9 cellular contexts compared by ENCODE assay signal in genomic region chr10:14010083-14010551, GRCh38.
DNase-seq lines count a peak whose midpoint lies in the region; ATAC-seq and TF ChIP-seq lines count a peak whose summit lies in the region.
"Had no signal": no experiment of that assay in that cellular context is flagged by ENCODE, and none has a peak within 500 bp of the region (broad histone marks: within the 10 kb centered on the region; RNA-seq: fewer than 3 reads in every experiment).

No MANE protein-coding gene starts in this region.

- H4K20me1 ChIP-seq in fibroblast of lung (ENCODE audit: control insufficient read depth, extremely low read depth, insufficient read depth, low read length), result no peaks in the 10 kb centered on the region

- peak overlapping the region; percentile 63 for H3K9ac ChIP-seq in fibroblast of lung (ENCODE audit: insufficient read depth, low read length)
- peak overlapping the region in 1 of 3 donors; percentile 45 for H3K9ac ChIP-seq in skeletal muscle tissue (ENCODE audit: low read depth in 1 of 3, low read length in 3 of 3)

- no peaks in the 10 kb centered on the region for H3K4me1 ChIP-seq in Peyer's patch
- H3K4me1 ChIP-seq in fibroblast of lung (ENCODE audit: control insufficient read depth, extremely low read depth, insufficient read depth, low read length), result peaks cover 10% of the 10 kb centered on the region
- H3K4me1 ChIP-seq in skeletal muscle tissue (ENCODE audit: control insufficient read depth in 3 of 3, insufficient read depth in 3 of 3, low read length in 3 of 3), result peaks cover 8 to 21% (median 18%) of the 10 kb centered on the region in 3 donors

- TF ChIP-seq POLR2A in Peyer's patch (IDR thresholded peaks at IDR 0.05), result no peak

- H3K36me3 ChIP-seq in Peyer's patch, result no peaks in the 10 kb centered on the region
- no peaks in the 10 kb centered on the region for H3K36me3 ChIP-seq in fibroblast of lung (ENCODE audit: control insufficient read depth, insufficient read depth, low read length)
- no peaks in the 10 kb centered on the region for H3K36me3 ChIP-seq in skeletal muscle tissue (ENCODE audit: control insufficient read depth in 3 of 3, insufficient read depth in 3 of 3, low read length in 3 of 3)

- H3K4me2 ChIP-seq in fibroblast of lung (ENCODE audit: extremely low read depth, insufficient read depth, low read length), result peak overlapping the region; percentile 98

- H3K4me3 ChIP-seq in Peyer's patch (peak overlapping the region in 2 of 4 donors; percentile 1 to 37), fibroblast of lung (replicated peaks in 1 of 4; ENCODE audit: control extremely low read depth in 1 of 4, insufficient read depth in 1 of 4, low read depth in 3 of 4, low read length in 4 of 4) (peak overlapping the region; percentile 59 to 62 (median 60)), skeletal muscle tissue (ENCODE audit: low read length in 3 of 3) (peak overlapping the region; percentile 49 to 65 (median 64))

- H3K27ac ChIP-seq in Peyer's patch (peak overlapping the region in 3 of 4 donors; percentile 43 to 64 (median 50)), fibroblast of lung (ENCODE audit: insufficient read depth, low read length) (peak overlapping the region; percentile 89), skeletal muscle tissue (ENCODE audit: low read depth, low read length) (no peak overlapping the region)
- H3K27ac ChIP-seq: 22Rv1 had no signal

- no peaks in the 10 kb centered on the region for H3K9me3 ChIP-seq in Peyer's patch
- no peaks in the 10 kb centered on the region for H3K9me3 ChIP-seq in fibroblast of lung (ENCODE audit: control insufficient read depth, insufficient read depth, low read depth, low read length)
- no peaks in the 10 kb centered on the region for H3K9me3 ChIP-seq in skeletal muscle tissue (ENCODE audit: control insufficient read depth in 3 of 3, low read length in 3 of 3)

- H3K27me3 ChIP-seq in Peyer's patch, result no peaks in the 10 kb centered on the region
- H3K27me3 ChIP-seq in fibroblast of lung (ENCODE audit: control insufficient read depth, insufficient read depth, low read length), result peaks cover 3% of the 10 kb centered on the region
- H3K27me3 ChIP-seq in skeletal muscle tissue (ENCODE audit: control insufficient read depth in 3 of 3, insufficient read depth in 3 of 3, low read length in 3 of 3), result peaks cover 10 to 18% (median 16%) of the 10 kb centered on the region in 3 donors

- H2AFZ ChIP-seq in fibroblast of lung (ENCODE audit: low read length), result peak overlapping the region; percentile 62

- H3K79me2 ChIP-seq in fibroblast of lung (ENCODE audit: control insufficient read depth, insufficient read depth, low read length), result no peaks in the 10 kb centered on the region

- TF ChIP-seq CTCF in Peyer's patch (IDR thresholded peaks at IDR 0.05) (no peak), fibroblast of lung (conservative IDR thresholded peaks at IDR 0.05 in 1 of 2, IDR thresholded peaks at IDR 0.05 in 1 of 2; ENCODE audit: low read depth in 1 of 2, low read length in 2 of 2) (no peak)

- DNase-seq in DMS 273 (lab: John Stamatoyannopoulos, UW; ENCODE audit: unreplicated experiment), result peak; percentile 58
- DNase-seq in DMS 273 treated with DMSO at 0.1 percent for 48 hours (lab: John Stamatoyannopoulos, UW), result no peak
- no peak for DNase-seq in Peyer's patch
- DNase-seq in fibroblast of lung (ENCODE audit: low read depth in 2 of 2), result peak; percentile 67 to 80
- DNase-seq in COLO668 (lab: John Stamatoyannopoulos, UW; ENCODE audit: unreplicated experiment), result no peak

- no peak for ATAC-seq in activated CD4-positive, CD25-positive, alpha-beta regulatory T cell treated with anti-CD3 and anti-CD28 coated beads, Interleukin-2, amount 50 U/mL, for 24 hours
- no peak for ATAC-seq in HG02884 (IDR thresholded peaks at IDR 0.05; ENCODE audit: unreplicated experiment)

Comparison
In these comparisons a context has a peak if more than half of its experiments do, and no peak if none do; other contexts are left out.
1. DNase-seq: peak in DMS 273 (single experiment) and fibroblast of lung (2 of 2); none in DMS 273 treated with DMSO at 0.1 percent for 48 hours (single experiment), Peyer's patch (0 of 3) and COLO668 (single experiment).